ENCODE assay signal across 1 cellular context in the genomic region with DNA sequence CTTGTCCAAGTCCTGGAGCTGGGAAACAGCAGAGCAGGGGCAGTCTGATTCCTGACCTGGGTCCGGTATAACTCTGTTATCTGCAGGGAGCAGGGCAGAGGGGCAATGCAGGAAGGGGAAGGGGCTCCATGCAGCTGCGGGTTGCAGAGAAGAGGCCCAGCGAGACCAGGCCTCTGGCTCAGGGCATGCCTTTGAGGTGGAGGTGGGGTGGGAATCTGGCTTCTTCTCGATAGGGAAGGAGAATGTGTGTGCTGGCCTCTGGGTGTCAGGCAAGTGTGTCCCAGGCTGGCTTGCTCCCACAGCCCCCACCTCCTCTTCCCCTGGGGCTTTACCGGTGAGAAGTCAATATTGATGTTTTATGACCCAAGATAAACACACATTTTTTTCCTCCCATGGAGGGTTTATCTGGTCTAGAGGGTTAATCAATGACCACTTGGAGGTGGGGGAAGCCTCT.
A peak's percentile ranks its signal among the peaks of the same experiment; 100 is the strongest.
TF ChIP-seq lines count a peak whose summit lies in the region.

No MANE protein-coding gene starts in this region.

TF ChIP-seq in HepG2, 621 proteins besides CTCF, POLR2A, EP300 and RAD21 (continued from another document and continues in another):
- TF ChIP-seq, protein P1, sequence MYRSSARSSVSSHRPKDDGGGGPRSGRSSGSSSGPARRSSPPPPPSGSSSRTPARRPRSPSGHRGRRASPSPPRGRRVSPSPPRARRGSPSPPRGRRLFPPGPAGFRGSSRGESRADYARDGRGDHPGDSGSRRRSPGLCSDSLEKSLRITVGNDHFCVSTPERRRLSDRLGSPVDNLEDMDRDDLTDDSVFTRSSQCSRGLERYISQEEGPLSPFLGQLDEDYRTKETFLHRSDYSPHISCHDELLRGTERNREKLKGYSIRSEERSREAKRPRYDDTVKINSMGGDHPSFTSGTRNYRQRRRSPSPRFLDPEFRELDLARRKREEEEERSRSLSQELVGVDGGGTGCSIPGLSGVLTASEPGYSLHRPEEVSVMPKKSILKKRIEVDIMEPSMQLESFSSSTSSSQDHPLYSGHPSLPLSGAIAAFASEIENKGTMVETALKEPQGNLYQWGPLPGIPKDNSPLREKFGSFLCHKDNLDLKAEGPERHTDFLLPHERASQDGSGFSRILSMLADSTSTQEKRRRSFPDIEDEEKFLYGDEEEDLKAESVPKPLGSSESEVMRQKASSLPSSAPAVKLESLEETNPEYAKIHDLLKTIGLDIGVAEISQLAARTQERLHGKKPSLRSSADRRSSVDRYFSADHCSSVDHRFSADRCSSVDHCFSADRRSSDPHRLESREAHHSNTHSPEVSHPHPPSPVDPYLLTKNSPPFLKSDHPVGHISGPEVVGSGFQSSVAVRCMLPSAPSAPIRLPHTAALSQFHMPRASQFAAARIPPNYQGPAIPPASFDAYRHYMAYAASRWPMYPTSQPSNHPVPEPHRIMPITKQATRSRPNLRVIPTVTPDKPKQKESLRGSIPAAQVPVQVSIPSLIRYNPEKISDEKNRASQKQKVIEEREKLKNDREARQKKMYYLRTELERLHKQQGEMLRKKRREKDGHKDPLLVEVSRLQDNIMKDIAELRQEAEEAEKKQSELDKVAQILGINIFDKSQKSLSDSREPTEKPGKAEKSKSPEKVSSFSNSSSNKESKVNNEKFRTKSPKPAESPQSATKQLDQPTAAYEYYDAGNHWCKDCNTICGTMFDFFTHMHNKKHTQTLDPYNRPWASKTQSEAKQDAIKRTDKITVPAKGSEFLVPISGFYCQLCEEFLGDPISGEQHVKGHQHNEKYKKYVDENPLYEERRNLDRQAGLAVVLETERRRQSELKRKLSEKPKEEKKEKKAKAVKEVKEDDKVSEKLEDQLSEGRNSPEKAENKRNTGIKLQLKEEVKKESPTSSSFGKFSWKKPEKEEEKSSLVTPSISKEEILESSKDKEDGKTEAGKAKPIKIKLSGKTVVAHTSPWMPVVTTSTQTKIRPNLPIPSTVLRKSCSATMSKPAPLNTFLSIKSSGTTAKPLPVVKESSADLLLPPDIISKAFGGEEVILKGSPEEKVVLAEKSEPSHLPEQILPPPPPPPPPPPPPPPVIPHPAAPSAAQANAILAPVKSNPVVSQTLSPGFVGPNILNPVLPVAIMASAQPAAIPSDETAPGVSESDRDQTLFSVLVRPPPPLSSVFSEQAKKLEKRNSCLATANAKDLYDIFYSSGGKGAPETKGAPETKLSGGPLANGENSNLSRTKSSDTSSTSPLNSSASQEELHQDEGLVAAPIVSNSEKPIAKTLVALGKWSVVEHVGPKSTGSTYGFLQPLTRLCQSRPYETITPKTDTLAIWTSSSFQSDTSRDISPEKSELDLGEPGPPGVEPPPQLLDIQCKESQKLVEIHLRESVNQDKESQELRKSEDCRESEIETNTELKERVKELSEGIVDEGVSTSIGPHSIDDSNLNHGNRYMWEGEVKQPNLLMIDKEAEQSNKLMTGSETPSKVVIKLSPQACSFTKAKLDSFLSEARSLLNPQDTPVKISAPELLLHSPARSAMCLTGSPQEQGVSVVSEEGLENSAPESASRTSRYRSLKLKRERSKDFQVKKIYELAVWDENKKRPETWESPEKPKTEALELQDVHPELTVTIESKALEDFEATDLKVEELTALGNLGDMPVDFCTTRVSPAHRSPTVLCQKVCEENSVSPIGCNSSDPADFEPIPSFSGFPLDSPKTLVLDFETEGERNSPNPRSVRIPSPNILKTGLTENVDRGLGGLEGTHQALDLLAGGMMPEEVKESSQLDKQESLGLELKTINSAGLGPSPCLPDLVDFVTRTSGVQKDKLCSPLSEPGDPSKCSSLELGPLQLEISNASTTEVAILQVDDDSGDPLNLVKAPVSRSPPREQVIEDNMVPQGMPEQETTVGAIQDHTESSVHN (CRISPR knock-in tag; IDR thresholded peaks at IDR 0.05), result peak; percentile 83; the same call in 1 of the 2 replicates
- TF ChIP-seq MEIS2 (CRISPR knock-in tag; IDR thresholded peaks at IDR 0.05) (peak; percentile 89), NRL (CRISPR knock-in tag; IDR thresholded peaks at IDR 0.05; ENCODE audit: borderline replicate concordance) (peak; percentile 61; the same call in 1 of the 2 replicates), SP4 (CRISPR knock-in tag; IDR thresholded peaks at IDR 0.05) (no peak; the same call in 1 of the 2 replicates), FOXP1 (IDR thresholded peaks at IDR 0.05) (peak; percentile 93), FOXP1 (CRISPR knock-in tag; IDR thresholded peaks at IDR 0.05) (peak; percentile 99), ARID5B (CRISPR knock-in tag; IDR thresholded peaks at IDR 0.05) (peak; percentile 91; the same call in 1 of the 2 replicates), ZNF768 (CRISPR knock-in tag; IDR thresholded peaks at IDR 0.05) (peak; percentile 38), ZFP62 (CRISPR knock-in tag; IDR thresholded peaks at IDR 0.05) (no peak), HMG20A (CRISPR knock-in tag; IDR thresholded peaks at IDR 0.05; ENCODE audit: borderline replicate concordance) (peak; percentile 95), ZNF34 (CRISPR knock-in tag; IDR thresholded peaks at IDR 0.05; ENCODE audit: borderline replicate concordance) (peak; percentile 46; the same call in 1 of the 2 replicates), ZNF326 (CRISPR knock-in tag; IDR thresholded peaks at IDR 0.05; ENCODE audit: borderline replicate concordance) (no peak), ZNF33A (CRISPR knock-in tag; IDR thresholded peaks at IDR 0.05; ENCODE audit: borderline replicate concordance) (no peak), ZNF780A (CRISPR knock-in tag; IDR thresholded peaks at IDR 0.05) (0 out of 2 replicates have a peak, but pooled peaks have one; percentile 47), TEAD3 (CRISPR knock-in tag; optimal IDR thresholded peaks at IDR 0.05; ENCODE audit: borderline replicate concordance) (peak; percentile 90), SRSF4 (IDR thresholded peaks at IDR 0.05; ENCODE audit: low read depth, low read length, poor library complexity, severe bottlenecking) (no peak), GABPB1 (CRISPR knock-in tag; IDR thresholded peaks at IDR 0.05) (peak; percentile 62), MLLT10 (CRISPR knock-in tag; IDR thresholded peaks at IDR 0.05) (no peak), ZFP36L2 (CRISPR knock-in tag; IDR thresholded peaks at IDR 0.05) (peak; percentile 48; the same call in 1 of the 2 replicates), RXRA (CRISPR knock-in tag; IDR thresholded peaks at IDR 0.05) (peak; percentile 93), STAT5B (CRISPR knock-in tag; IDR thresholded peaks at IDR 0.05) (0 out of 2 replicates have a peak, but pooled peaks have one; percentile 42), ZBTB4 (CRISPR knock-in tag; IDR thresholded peaks at IDR 0.05; ENCODE audit: borderline replicate concordance) (peak; percentile 55; the same call in 1 of the 2 replicates), SP140L (CRISPR knock-in tag; IDR thresholded peaks at IDR 0.05; ENCODE audit: borderline replicate concordance) (0 out of 2 replicates have a peak, but pooled peaks have one; percentile 60), ZNF256 (CRISPR knock-in tag; conservative IDR thresholded peaks at IDR 0.05) (peak; percentile 82), KDM5B (CRISPR knock-in tag; IDR thresholded peaks at IDR 0.05; ENCODE audit: borderline replicate concordance) (no peak; the same call in 1 of the 2 replicates), FOXJ3 (CRISPR knock-in tag; IDR thresholded peaks at IDR 0.05; ENCODE audit: borderline replicate concordance) (peak; percentile 96)
- TF ChIP-seq, protein P2, sequence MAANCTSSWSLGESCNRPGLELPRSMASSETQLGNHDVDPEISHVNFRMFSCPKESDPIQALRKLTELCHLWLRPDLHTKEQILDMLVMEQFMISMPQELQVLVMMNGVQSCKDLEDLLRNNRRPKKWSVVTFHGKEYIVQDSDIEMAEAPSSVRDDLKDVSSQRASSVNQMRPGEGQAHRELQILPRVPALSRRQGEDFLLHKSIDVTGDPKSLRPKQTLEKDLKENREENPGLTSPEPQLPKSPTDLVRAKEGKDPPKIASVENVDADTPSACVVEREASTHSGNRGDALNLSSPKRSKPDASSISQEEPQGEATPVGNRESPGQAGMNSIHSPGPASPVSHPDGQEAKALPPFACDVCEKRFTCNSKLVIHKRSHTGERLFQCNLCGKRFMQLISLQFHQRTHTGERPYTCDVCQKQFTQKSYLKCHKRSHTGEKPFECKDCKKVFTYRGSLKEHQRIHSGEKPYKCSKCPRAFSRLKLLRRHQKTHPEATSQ (CRISPR knock-in tag; IDR thresholded peaks at IDR 0.05; ENCODE audit: borderline replicate concordance), result no peak
- TF ChIP-seq, protein P3, sequence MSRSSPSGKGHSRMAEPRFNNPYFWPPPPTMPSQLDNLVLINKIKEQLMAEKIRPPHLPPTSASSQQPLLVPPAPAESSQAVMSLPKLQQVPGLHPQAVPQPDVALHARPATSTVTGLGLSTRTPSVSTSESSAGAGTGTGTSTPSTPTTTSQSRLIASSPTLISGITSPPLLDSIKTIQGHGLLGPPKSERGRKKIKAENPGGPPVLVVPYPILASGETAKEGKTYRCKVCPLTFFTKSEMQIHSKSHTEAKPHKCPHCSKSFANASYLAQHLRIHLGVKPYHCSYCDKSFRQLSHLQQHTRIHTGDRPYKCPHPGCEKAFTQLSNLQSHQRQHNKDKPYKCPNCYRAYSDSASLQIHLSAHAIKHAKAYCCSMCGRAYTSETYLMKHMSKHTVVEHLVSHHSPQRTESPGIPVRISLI (CRISPR knock-in tag; IDR thresholded peaks at IDR 0.05; ENCODE audit: borderline replicate concordance), result peak; percentile 99
- TF ChIP-seq, protein P4, sequence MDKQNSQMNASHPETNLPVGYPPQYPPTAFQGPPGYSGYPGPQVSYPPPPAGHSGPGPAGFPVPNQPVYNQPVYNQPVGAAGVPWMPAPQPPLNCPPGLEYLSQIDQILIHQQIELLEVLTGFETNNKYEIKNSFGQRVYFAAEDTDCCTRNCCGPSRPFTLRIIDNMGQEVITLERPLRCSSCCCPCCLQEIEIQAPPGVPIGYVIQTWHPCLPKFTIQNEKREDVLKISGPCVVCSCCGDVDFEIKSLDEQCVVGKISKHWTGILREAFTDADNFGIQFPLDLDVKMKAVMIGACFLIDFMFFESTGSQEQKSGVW (CRISPR knock-in tag; IDR thresholded peaks at IDR 0.05; ENCODE audit: borderline replicate concordance), result no peak
- TF ChIP-seq, protein P5, sequence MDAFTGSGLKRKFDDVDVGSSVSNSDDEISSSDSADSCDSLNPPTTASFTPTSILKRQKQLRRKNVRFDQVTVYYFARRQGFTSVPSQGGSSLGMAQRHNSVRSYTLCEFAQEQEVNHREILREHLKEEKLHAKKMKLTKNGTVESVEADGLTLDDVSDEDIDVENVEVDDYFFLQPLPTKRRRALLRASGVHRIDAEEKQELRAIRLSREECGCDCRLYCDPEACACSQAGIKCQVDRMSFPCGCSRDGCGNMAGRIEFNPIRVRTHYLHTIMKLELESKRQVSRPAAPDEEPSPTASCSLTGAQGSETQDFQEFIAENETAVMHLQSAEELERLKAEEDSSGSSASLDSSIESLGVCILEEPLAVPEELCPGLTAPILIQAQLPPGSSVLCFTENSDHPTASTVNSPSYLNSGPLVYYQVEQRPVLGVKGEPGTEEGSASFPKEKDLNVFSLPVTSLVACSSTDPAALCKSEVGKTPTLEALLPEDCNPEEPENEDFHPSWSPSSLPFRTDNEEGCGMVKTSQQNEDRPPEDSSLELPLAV (CRISPR knock-in tag; conservative IDR thresholded peaks at IDR 0.05; ENCODE audit: low read depth), result no peak
- TF ChIP-seq, protein P6, sequence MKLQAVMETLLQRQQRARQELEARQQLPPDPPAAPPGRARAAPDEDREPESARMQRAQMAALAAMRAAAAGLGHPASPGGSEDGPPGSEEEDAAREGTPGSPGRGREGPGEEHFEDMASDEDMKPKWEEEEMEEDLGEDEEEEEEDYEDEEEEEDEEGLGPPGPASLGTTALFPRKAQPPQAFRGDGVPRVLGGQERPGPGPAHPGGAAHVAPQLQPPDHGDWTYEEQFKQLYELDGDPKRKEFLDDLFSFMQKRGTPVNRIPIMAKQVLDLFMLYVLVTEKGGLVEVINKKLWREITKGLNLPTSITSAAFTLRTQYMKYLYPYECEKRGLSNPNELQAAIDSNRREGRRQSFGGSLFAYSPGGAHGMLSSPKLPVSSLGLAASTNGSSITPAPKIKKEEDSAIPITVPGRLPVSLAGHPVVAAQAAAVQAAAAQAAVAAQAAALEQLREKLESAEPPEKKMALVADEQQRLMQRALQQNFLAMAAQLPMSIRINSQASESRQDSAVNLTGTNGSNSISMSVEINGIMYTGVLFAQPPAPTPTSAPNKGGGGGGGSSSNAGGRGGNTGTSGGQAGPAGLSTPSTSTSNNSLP (IDR thresholded peaks at IDR 0.05; ENCODE audit: low read depth, low read length), result peak; percentile 99
